Comparison of ENCODE assay signal across 1 cellular context in the genomic region with DNA sequence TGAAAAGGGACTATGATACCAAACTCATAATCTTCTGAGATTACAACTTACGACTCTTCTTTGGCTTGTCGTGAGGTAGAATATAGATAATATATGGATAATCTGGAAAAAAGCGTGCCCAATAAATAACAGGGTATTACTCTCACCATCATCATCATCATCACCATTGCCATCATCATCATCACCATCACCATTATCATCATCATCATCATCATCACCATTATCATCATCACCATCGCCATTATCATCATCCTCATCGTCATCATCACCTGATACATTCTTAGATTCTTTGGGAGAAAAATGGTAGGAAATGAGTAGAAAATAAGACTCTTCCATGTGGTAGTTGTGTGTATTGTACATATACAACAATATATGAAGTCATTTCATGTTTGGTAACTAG.
TF ChIP-seq lines count a peak whose summit lies in the region.

No MANE protein-coding gene starts in this region.

TF ChIP-seq in H1, 55 proteins besides CTCF, POLR2A, EP300 and RAD21 (continued from another document):
- TF ChIP-seq BACH1 (IDR thresholded peaks at IDR 0.05; ENCODE audit: low read length) (no peak), KDM1A (IDR thresholded peaks at IDR 0.05; ENCODE audit: borderline replicate concordance, low read length) (no peak), SAP30 (IDR thresholded peaks at IDR 0.05; ENCODE audit: insufficient read depth, insufficient replicate concordance, low read length) (no peak), CTBP2 (IDR thresholded peaks at IDR 0.05; ENCODE audit: borderline replicate concordance, insufficient read depth, insufficient read length, low read length) (no peak), RBBP5 (IDR thresholded peaks at IDR 0.05; ENCODE audit: borderline replicate concordance, low read depth, low read length) (no peak)
- TF ChIP-seq, protein P1, sequence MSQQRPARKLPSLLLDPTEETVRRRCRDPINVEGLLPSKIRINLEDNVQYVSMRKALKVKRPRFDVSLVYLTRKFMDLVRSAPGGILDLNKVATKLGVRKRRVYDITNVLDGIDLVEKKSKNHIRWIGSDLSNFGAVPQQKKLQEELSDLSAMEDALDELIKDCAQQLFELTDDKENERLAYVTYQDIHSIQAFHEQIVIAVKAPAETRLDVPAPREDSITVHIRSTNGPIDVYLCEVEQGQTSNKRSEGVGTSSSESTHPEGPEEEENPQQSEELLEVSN (IDR thresholded peaks at IDR 0.05): no peak
